28 cellular contexts compared by ENCODE assay signal in genomic region chr6:166278579-166279392, GRCh38. TPM values are rescaled to one million over a fixed set of nuclear protein-coding genes. Genes with fewer than 3 reads are reported as not detected.
DNase-seq lines count a peak whose midpoint lies in the region; ATAC-seq, FAIRE-seq and TF ChIP-seq lines count a peak whose summit lies in the region.
"Had no signal": no experiment of that assay in that cellular context is flagged by ENCODE, and none has a peak within 500 bp of the region (broad histone marks: within the 10 kb centered on the region; RNA-seq: fewer than 3 reads in every experiment).

No MANE protein-coding gene starts in this region.

- ATAC-seq in GM21360 (IDR thresholded peaks at IDR 0.05; ENCODE audit: unreplicated experiment) (peak; percentile 3), HG03159 (IDR thresholded peaks at IDR 0.05; ENCODE audit: unreplicated experiment) (no peak), HG03095 (IDR thresholded peaks at IDR 0.05; ENCODE audit: unreplicated experiment) (no peak)
- ATAC-seq: PC-3 had no signal

- H3K9ac ChIP-seq in kidney (ENCODE audit: low read length in 2 of 2) = no peak overlapping the region
- H3K9ac ChIP-seq: GM23248, SK-N-SH had no signal

- FAIRE-seq in GM18507 (lab: Jason Lieb, UNC) (peak; percentile 63), bronchial epithelial cell (lab: Jason Lieb, UNC) (peak; percentile 40), urothelium cell line (lab: Jason Lieb, UNC) (peak; percentile 44), kidney (lab: Jason Lieb, UNC) (no peak)

- H3K36me3 ChIP-seq in bronchial epithelial cell (ENCODE audit: control insufficient read depth, insufficient read depth, low read length) (no peaks in the 10 kb centered on the region), kidney (ENCODE audit: control insufficient read depth in 1 of 2, insufficient read depth in 2 of 2, low read length in 2 of 2) (no peaks in the 10 kb centered on the region)
- H3K36me3 ChIP-seq: HAP-1 had no signal

- H3K4me3 ChIP-seq in bronchial epithelial cell (ENCODE audit: low read depth, low read length) (no peak overlapping the region), kidney (ENCODE audit: low read length in 2 of 2) (no peak overlapping the region)
- H3K4me3 ChIP-seq: GM23248, HAP-1 had no signal

- peaks cover 5% of the 10 kb centered on the region for H3K27me3 ChIP-seq in bronchial epithelial cell (ENCODE audit: control insufficient read depth, insufficient read depth, low read length)

- TF ChIP-seq CTCF in bronchial epithelial cell (IDR thresholded peaks at IDR 0.05; ENCODE audit: insufficient read depth, low read length, severe bottlenecking) (no peak), kidney (IDR thresholded peaks at IDR 0.05; ENCODE audit: borderline replicate concordance, extremely low read depth, insufficient read depth) (no peak)

- DNase-seq in GM18507 (ENCODE audit: extremely low spot score, insufficient read length, low read depth) (no peak), bronchial epithelial cell (ENCODE audit: low read depth) (no peak), urothelium cell line (ENCODE audit: low spot score) (no peak), kidney (no peak)
- DNase-seq: C1 segment of cervical spinal cord; CD4-positive, alpha-beta memory T cell; COR-L47; DMS53; NCI-H1048; NCI-H1436; NCI-H187 treated with DMSO at 0.1 percent for 48 hours; NCI-H2107; NCI-H446 treated with DMSO at 0.1 percent for 48 hours; NCI-H526; NCI-H82; NK-92 treated with Interleukin-12 subunit alpha and Interleukin-12 subunit beta, amount 100 ng/mL, for 24 hours; PC-3; SK-N-SH; SW 1271 had no signal

- no peaks in the 10 kb centered on the region for H3K4me1 ChIP-seq in kidney (ENCODE audit: control insufficient read depth in 1 of 2, insufficient read depth in 1 of 2, low read depth in 1 of 2, low read length in 2 of 2)
- H3K4me1 ChIP-seq: HAP-1 had no signal

- H3K27ac ChIP-seq in kidney (ENCODE audit: low read depth in 2 of 2, low read length in 2 of 2) = no peak overlapping the region
- H3K27ac ChIP-seq: GM23248 had no signal

- intact Hi-C loops in kidney (cut with DNase I) = loop anchor here (10.0 kb wide), 1 partner anchor 126 kb away; no protein-coding TSS in a partner anchor

- H3K9me3 ChIP-seq in kidney (ENCODE audit: control insufficient read depth in 1 of 2, low read length in 2 of 2) = no peaks in the 10 kb centered on the region
- H3K9me3 ChIP-seq: HAP-1, SK-N-SH had no signal

RNA-seq across cellular contexts. Expression of gene PRR18, which starts 29.4 kb away (rescaled TPM):
- total RNA-seq in bronchial epithelial cell (under 0.01 TPM in 2 replicates), kidney (0.19 TPM)
- not detected for polyA plus RNA-seq in kidney (ENCODE audit: insufficient read depth, low read depth, low replicate concordance)
- total RNA-seq: CD4-positive, alpha-beta memory T cell; Daoy; G401; GM23248; HT-29; LHCN-M2; PC-3 had no signal
- polyA plus RNA-seq: CD4-positive, alpha-beta memory T cell; GM23248 had no signal
